In the genomic region with DNA sequence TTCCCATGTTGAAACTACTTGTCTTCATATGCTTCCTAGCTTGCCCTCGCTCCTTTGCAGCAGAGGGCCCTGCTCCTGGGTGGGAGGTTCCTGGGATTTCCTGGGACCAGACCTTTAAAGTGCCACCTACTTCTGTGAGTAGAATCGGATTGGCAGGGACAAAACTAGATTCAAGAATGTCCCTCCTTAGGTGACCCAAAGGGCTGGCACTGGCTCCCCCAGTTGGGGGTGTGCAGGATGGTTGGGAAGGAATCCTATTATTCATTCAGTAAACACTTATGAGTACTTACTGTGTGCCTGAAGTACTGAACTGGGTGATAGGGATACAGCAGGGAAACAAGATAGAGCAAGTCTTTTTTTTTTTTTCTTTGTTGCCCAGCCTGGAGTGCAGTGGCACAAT, we compare ENCODE assay signal across 20 cellular contexts. TPM values are rescaled to one million over a fixed set of nuclear protein-coding genes. Genes with fewer than 3 reads are reported as not detected.
DNase-seq lines count a peak whose midpoint lies in the region; ATAC-seq and TF ChIP-seq lines count a peak whose summit lies in the region.
"Had no signal": no experiment of that assay in that cellular context is flagged by ENCODE, and none has a peak within 500 bp of the region (broad histone marks: within the 10 kb centered on the region; RNA-seq: fewer than 3 reads in every experiment).

No MANE protein-coding gene starts in this region.

- H3K4me1 Mint-ChIP-seq in mesothelial cell of epicardium, result peaks cover 48% of the 10 kb centered on the region
- peaks cover 46% of the 10 kb centered on the region for H3K4me1 Mint-ChIP-seq in activated naive CD8-positive, alpha-beta T cell treated with anti-CD3 and anti-CD28 coated beads, Interleukin-2, amount 50 U/mL, for 24 hours

- no peak for TF ChIP-seq POLR2A in transverse colon (IDR thresholded peaks at IDR 0.05)

- intact Hi-C loops in left lung (cut with DNase I), result no loop called here
- intact Hi-C loops in upper lobe of right lung (cut with DNase I), result no loop called here
- intact Hi-C loops in transverse colon (cut with DNase I; ENCODE audit: low total_unique reads), result no loop called here

- TF ChIP-seq EP300 in transverse colon (IDR thresholded peaks at IDR 0.05; ENCODE audit: low read depth), result no peak

- TF ChIP-seq CTCF in left lung (IDR thresholded peaks at IDR 0.05), result no peak
- TF ChIP-seq CTCF in mesothelial cell of epicardium (IDR thresholded peaks at IDR 0.05; ENCODE audit: unreplicated experiment), result no peak
- no peak for TF ChIP-seq CTCF in upper lobe of right lung (IDR thresholded peaks at IDR 0.05)
- TF ChIP-seq CTCF in transverse colon (IDR thresholded peaks at IDR 0.05), result no peak

- H3K4me1 ChIP-seq in left lung (peaks cover 0 to 3% of the 10 kb centered on the region in 2 donors), upper lobe of right lung (no peaks in the 10 kb centered on the region), transverse colon (peaks cover 6 to 21% (median 8%) of the 10 kb centered on the region in 4 donors)
- H3K4me1 ChIP-seq: BE2C, Caco-2 had no signal

- peaks cover 13% of the 10 kb centered on the region; the same call in 1 of the 2 replicates for H3K36me3 ChIP-seq in SK-N-MC (ENCODE audit: insufficient read depth, low read length)
- H3K36me3 ChIP-seq in left lung, result no peaks in the 10 kb centered on the region
- H3K36me3 ChIP-seq in upper lobe of right lung, result no peaks in the 10 kb centered on the region
- H3K36me3 ChIP-seq in transverse colon, result no peaks in the 10 kb centered on the region
- H3K36me3 ChIP-seq: BE2C had no signal

- H3K4me3 Mint-ChIP-seq in mesothelial cell of epicardium, result no peak overlapping the region
- no peak overlapping the region for H3K4me3 Mint-ChIP-seq in activated naive CD8-positive, alpha-beta T cell treated with anti-CD3 and anti-CD28 coated beads, Interleukin-2, amount 50 U/mL, for 24 hours
- H3K4me3 Mint-ChIP-seq: CD4-positive, CD25-positive, alpha-beta regulatory T cell; CD8-positive, alpha-beta memory T cell; HFFc6 had no signal

- no peaks in the 10 kb centered on the region for H3K27me3 ChIP-seq in left lung
- no peaks in the 10 kb centered on the region for H3K27me3 ChIP-seq in upper lobe of right lung
- H3K27me3 ChIP-seq in transverse colon, result no peaks in the 10 kb centered on the region
- H3K27me3 ChIP-seq: BE2C had no signal

- H3K9me3 ChIP-seq in SK-N-MC (ENCODE audit: low read depth, low read length) (no peaks in the 10 kb centered on the region), left lung (no peaks in the 10 kb centered on the region), upper lobe of right lung (no peaks in the 10 kb centered on the region), transverse colon (no peaks in the 10 kb centered on the region)
- H3K9me3 ChIP-seq: BE2C, Caco-2 had no signal

- DNase-seq in SK-N-MC (ENCODE audit: low read depth, low spot score), result no peak
- DNase-seq in left lung, result no peak
- DNase-seq in mesothelial cell of epicardium (ENCODE audit: low spot score in 2 of 2, unreplicated experiment in 2 of 2), result no peak
- peak; percentile 73 for DNase-seq in upper lobe of right lung
- DNase-seq in activated naive CD8-positive, alpha-beta T cell treated with anti-CD3 and anti-CD28 coated beads, Interleukin-2, amount 50 U/mL, for 24 hours, result no peak
- DNase-seq in COLO668 (lab: John Stamatoyannopoulos, UW; ENCODE audit: unreplicated experiment), result no peak
- no peak for DNase-seq in transverse colon
- DNase-seq: ACHN; BE2C; C1 segment of cervical spinal cord; Caco-2; CD4-positive, CD25-positive, alpha-beta regulatory T cell; CD8-positive, alpha-beta memory T cell; DMS79 treated with DMSO at 0.1 percent for 48 hours; GF-D8; GOT3; H7; HFFc6; IMR-90 had no signal

- H3K27ac Mint-ChIP-seq in mesothelial cell of epicardium, result peak overlapping the region; percentile 51
- H3K27ac Mint-ChIP-seq in activated naive CD8-positive, alpha-beta T cell treated with anti-CD3 and anti-CD28 coated beads, Interleukin-2, amount 50 U/mL, for 24 hours, result no peak overlapping the region
- H3K27ac Mint-ChIP-seq: HFFc6 had no signal

- WGBS in transverse colon (ENCODE audit: low coverage in 1 of 2), 2 donors, result 82% methylated on average over 2 of the region's 2 CpGs; no CpG with 5 or more reads in 1 of the 2 donors

- no peaks in the 10 kb centered on the region for H3K27me3 Mint-ChIP-seq in mesothelial cell of epicardium (ENCODE audit: low read depth)
- no peaks in the 10 kb centered on the region for H3K27me3 Mint-ChIP-seq in activated naive CD8-positive, alpha-beta T cell treated with anti-CD3 and anti-CD28 coated beads, Interleukin-2, amount 50 U/mL, for 24 hours

- H3K27ac ChIP-seq in SK-N-MC (peak overlapping the region; percentile 36), left lung (peak overlapping the region in 1 of 2 donors; percentile 19), upper lobe of right lung (peak overlapping the region; percentile 55), transverse colon (no peak overlapping the region)

- peaks cover 6% of the 10 kb centered on the region for H3K9me3 Mint-ChIP-seq in mesothelial cell of epicardium
- H3K9me3 Mint-ChIP-seq in activated naive CD8-positive, alpha-beta T cell treated with anti-CD3 and anti-CD28 coated beads, Interleukin-2, amount 50 U/mL, for 24 hours, result no peaks in the 10 kb centered on the region
- H3K9me3 Mint-ChIP-seq: HFFc6 had no signal

- in situ Hi-C loops in transverse colon (cut with MboI; ENCODE audit: low pct_ligation_motif_present in 1 of 4, low pct_unique_long_range_greater_than_20kb in 1 of 4, low sequenced_read_pairs in 3 of 4), result no loop called here

- H3K4me3 ChIP-seq in SK-N-MC (no peak overlapping the region), left lung (no peak overlapping the region), upper lobe of right lung (no peak overlapping the region), transverse colon (no peak overlapping the region)

- H3K9ac ChIP-seq in SK-N-MC (ENCODE audit: insufficient read length), result no peak overlapping the region

- peaks cover 2% of the 10 kb centered on the region for H3K36me3 Mint-ChIP-seq in mesothelial cell of epicardium
- no peaks in the 10 kb centered on the region for H3K36me3 Mint-ChIP-seq in activated naive CD8-positive, alpha-beta T cell treated with anti-CD3 and anti-CD28 coated beads, Interleukin-2, amount 50 U/mL, for 24 hours (ENCODE audit: low read depth)

- ATAC-seq in left lung (peak; percentile 20), upper lobe of right lung (peak; percentile 30)
- ATAC-seq in activated naive CD8-positive, alpha-beta T cell treated with anti-CD3 and anti-CD28 coated beads, Interleukin-2, amount 50 U/mL, for 24 hours, result no peak
- ATAC-seq: HCT116 had no signal

RNA-seq across cellular contexts. Expression of a gene that starts 2.6 kb away (rescaled TPM):
- total RNA-seq in left lung, result 1 to 10 TPM; 7.8 to 9.9 TPM
- 26.2 to 31.5 TPM (median 29.0 TPM) in 3 replicates for total RNA-seq in mesothelial cell of epicardium
- 12.6 TPM for total RNA-seq in upper lobe of right lung
- total RNA-seq in transverse colon, result 100 to 1,000 TPM in 1 of 4 donors, 10 to 100 TPM in 3; 13.4 to 141 (median 17.9) TPM

RNA-seq across cellular contexts. Expression of a gene that starts 9.2 kb away (rescaled TPM):
- total RNA-seq in left lung (10 to 100 TPM; 16.6 to 21.9 TPM), mesothelial cell of epicardium (99.0 to 103 TPM (median 102 TPM) in 3 replicates), upper lobe of right lung (44.4 TPM), transverse colon (10 to 100 TPM; 15.7 to 41.6 (median 23.1) TPM)

RNA-seq across cellular contexts. Expression of a gene that starts 42.8 kb away (rescaled TPM):
- total RNA-seq in left lung, result 1 to 10 TPM; 2.0 to 3.6 TPM
- 27.2 to 29.0 TPM (median 28.5 TPM) in 3 replicates for total RNA-seq in mesothelial cell of epicardium
- total RNA-seq in upper lobe of right lung, result 1.3 TPM
- total RNA-seq in transverse colon, result 1 to 10 TPM in 2 of 4 donors, under 1 TPM in 2; 0.27 to 5.2 (median 1.1) TPM
- total RNA-seq: CD4-positive, CD25-positive, alpha-beta regulatory T cell; CD8-positive, alpha-beta memory T cell had no signal

Comparison
In these comparisons a context has a peak if more than half of its experiments do, and no peak if none do; other contexts are left out.
1. H3K27ac ChIP-seq: peak in SK-N-MC (single experiment) and upper lobe of right lung (single experiment); none in transverse colon (0 of 4).